In genomic region chr22:44913198-44913983, GRCh38 we compare ENCODE assay signal across 19 cellular contexts.
A peak's percentile ranks its signal among the peaks of the same experiment; 100 is the strongest.
DNase-seq lines count a peak whose midpoint lies in the region; ATAC-seq and TF ChIP-seq lines count a peak whose summit lies in the region.
"Had no signal": no experiment of that assay in that cellular context is flagged by ENCODE, and none has a peak within 500 bp of the region (broad histone marks: within the 10 kb centered on the region; RNA-seq: fewer than 3 reads in every experiment).

No MANE protein-coding gene starts in this region.

- no peaks in the 10 kb centered on the region for H3K4me1 Mint-ChIP-seq in CD14-positive monocyte
- no peaks in the 10 kb centered on the region for H3K4me1 Mint-ChIP-seq in HFFc6 (ENCODE audit: low read depth)
- H3K4me1 Mint-ChIP-seq in glutamatergic neuron (ENCODE audit: low read depth, unreplicated experiment) = no peaks in the 10 kb centered on the region
- no peaks in the 10 kb centered on the region for H3K4me1 Mint-ChIP-seq in activated T-cell treated with anti-CD3 and anti-CD28 coated beads, Interleukin-2, amount 50 U/mL, for 24 hours (ENCODE audit: low read depth)
- no peaks in the 10 kb centered on the region for H3K4me1 Mint-ChIP-seq in T-cell
- H3K4me1 Mint-ChIP-seq: CD4-positive, CD25-positive, alpha-beta regulatory T cell; GM23338 had no signal

- H3K36me3 Mint-ChIP-seq in CD14-positive monocyte = no peaks in the 10 kb centered on the region
- H3K36me3 Mint-ChIP-seq in HFFc6 (ENCODE audit: low read depth) = peaks cover 18% of the 10 kb centered on the region
- H3K36me3 Mint-ChIP-seq in glutamatergic neuron (ENCODE audit: unreplicated experiment) = peaks cover 31% of the 10 kb centered on the region
- H3K36me3 Mint-ChIP-seq in activated T-cell treated with anti-CD3 and anti-CD28 coated beads, Interleukin-2, amount 50 U/mL, for 24 hours (ENCODE audit: low read depth) = no peaks in the 10 kb centered on the region
- H3K36me3 Mint-ChIP-seq in T-cell = no peaks in the 10 kb centered on the region
- H3K36me3 Mint-ChIP-seq: CD4-positive, CD25-positive, alpha-beta regulatory T cell had no signal

- no peaks in the 10 kb centered on the region for H3K27me3 ChIP-seq in neuronal stem cell (ENCODE audit: control insufficient read depth in 3 of 3, insufficient read depth in 3 of 3, low read depth in 1 of 3, low read length in 3 of 3)

- CTCF ChIA-PET in T-cell (lab: Charles Lee) = no interaction called here

- H3K4me3 ChIP-seq in neuronal stem cell (ENCODE audit: low read length in 2 of 2) = no peak overlapping the region
- H3K4me3 ChIP-seq: A549, GM23338 had no signal

- no peak overlapping the region for H4K91ac ChIP-seq in neuronal stem cell (ENCODE audit: low read depth, low read length, poor library complexity)

- no peak overlapping the region for H3K14ac ChIP-seq in neuronal stem cell (ENCODE audit: low read length)

- no peak overlapping the region for H2BK12ac ChIP-seq in neuronal stem cell (ENCODE audit: low read length)

- H3K79me1 ChIP-seq in neuronal stem cell (ENCODE audit: low read depth, low read length) = peaks cover 14% of the 10 kb centered on the region

- H3K9me3 ChIP-seq in neuronal stem cell (replicated peaks in 1 of 2; ENCODE audit: control insufficient read depth in 2 of 2, insufficient read depth in 1 of 2, low read depth in 1 of 2, low read length in 2 of 2) = peaks cover 17 to 25% of the 10 kb centered on the region in 2 donors
- H3K9me3 ChIP-seq: A549 had no signal

- H2BK15ac ChIP-seq in neuronal stem cell (ENCODE audit: low read length) = no peak overlapping the region

- H3K23ac ChIP-seq in neuronal stem cell (ENCODE audit: low read depth, low read length, poor library complexity) = peak overlapping the region; percentile 8

- H2BK5ac ChIP-seq in neuronal stem cell (ENCODE audit: low read length) = no peak overlapping the region

- peaks cover 2 to 20% (median 12%) of the 10 kb centered on the region in 7 donors for H3K9me3 Mint-ChIP-seq in CD14-positive monocyte
- H3K9me3 Mint-ChIP-seq in HFFc6 = peaks cover 35% of the 10 kb centered on the region
- peaks cover 14% of the 10 kb centered on the region for H3K9me3 Mint-ChIP-seq in glutamatergic neuron (ENCODE audit: unreplicated experiment)
- H3K9me3 Mint-ChIP-seq in activated T-cell treated with anti-CD3 and anti-CD28 coated beads, Interleukin-2, amount 50 U/mL, for 24 hours = peaks cover 14% of the 10 kb centered on the region
- peaks cover 8 to 11% (median 8%) of the 10 kb centered on the region in 3 donors for H3K9me3 Mint-ChIP-seq in T-cell

- no peak overlapping the region for H4K8ac ChIP-seq in neuronal stem cell (ENCODE audit: low read depth, low read length)

- POLR2A ChIA-PET in T-cell (lab: Charles Lee) = no interaction called here

- H3K36me3 ChIP-seq in neuronal stem cell (replicated peaks in 1 of 2; ENCODE audit: control insufficient read depth in 2 of 2, insufficient read depth in 2 of 2, low read length in 2 of 2) = peaks cover 65 to 100% of the 10 kb centered on the region in 2 donors

- H3K27ac Mint-ChIP-seq in CD14-positive monocyte (no peak overlapping the region), HFFc6 (no peak overlapping the region), glutamatergic neuron (ENCODE audit: unreplicated experiment) (no peak overlapping the region), T-cell (no peak overlapping the region)
- H3K27ac Mint-ChIP-seq in activated T-cell treated with anti-CD3 and anti-CD28 coated beads, Interleukin-2, amount 50 U/mL, for 24 hours = no peak overlapping the region
- H3K27ac Mint-ChIP-seq: CD4-positive, CD25-positive, alpha-beta regulatory T cell; GM23338 had no signal

- intact Hi-C loops in CD14-positive monocyte (cut with micrococcal nuclease) = no loop called here

- no peak overlapping the region for H3K4me2 ChIP-seq in neuronal stem cell (ENCODE audit: insufficient read depth, low read length, poor library complexity, severe bottlenecking)
- H3K4me2 ChIP-seq: A549, GM23338 had no signal

- DNase-seq in CD14-positive monocyte (ENCODE audit: low spot score) = peak; percentile 22
- no peak for DNase-seq in HFFc6
- no peak for DNase-seq in glutamatergic neuron
- DNase-seq in neuronal stem cell (ENCODE audit: low spot score) = no peak
- no peak for DNase-seq in anterior cingulate cortex (lab: John Stamatoyannopoulos, UW)
- DNase-seq in activated T-cell treated with anti-CD3 and anti-CD28 coated beads, Interleukin-2, amount 50 U/mL, for 24 hours = no peak
- no peak for DNase-seq in T-cell
- DNase-seq: CD4-positive, CD25-positive, alpha-beta regulatory T cell; DMS79; Karpas-422; MM.1S; NCI-H1105; NCI-H1694 treated with DMSO at 0.1 percent for 48 hours; NCI-H774 had no signal

- no peaks in the 10 kb centered on the region for H3K4me1 ChIP-seq in neuronal stem cell (ENCODE audit: control insufficient read depth in 2 of 2, insufficient read depth in 1 of 2, low read depth in 1 of 2, low read length in 2 of 2)
- H3K4me1 ChIP-seq: A549 had no signal

- no peak overlapping the region for H3K18ac ChIP-seq in neuronal stem cell (ENCODE audit: low read length)

- peaks cover 0 to 7% (median 1%) of the 10 kb centered on the region in 3 donors for H3K27me3 Mint-ChIP-seq in CD14-positive monocyte (ENCODE audit: low read depth in 3 of 3)
- peaks cover 3% of the 10 kb centered on the region for H3K27me3 Mint-ChIP-seq in HFFc6 (ENCODE audit: insufficient read depth)
- peaks cover 9% of the 10 kb centered on the region for H3K27me3 Mint-ChIP-seq in glutamatergic neuron (ENCODE audit: unreplicated experiment)
- H3K27me3 Mint-ChIP-seq in activated T-cell treated with anti-CD3 and anti-CD28 coated beads, Interleukin-2, amount 50 U/mL, for 24 hours = peaks cover 11% of the 10 kb centered on the region
- H3K27me3 Mint-ChIP-seq in T-cell = peaks cover 6 to 7% of the 10 kb centered on the region in 2 donors
- H3K27me3 Mint-ChIP-seq: CD4-positive, CD25-positive, alpha-beta regulatory T cell had no signal

- H3K4ac ChIP-seq in neuronal stem cell (ENCODE audit: low read length) = no peak overlapping the region

- H3K27ac ChIP-seq in neuronal stem cell (replicated peaks; ENCODE audit: low read length) = no peak overlapping the region
- H3K27ac ChIP-seq: A549 had no signal

- no peak overlapping the region for H3K9ac ChIP-seq in neuronal stem cell (ENCODE audit: low read depth, low read length, poor library complexity)

- H2BK120ac ChIP-seq in neuronal stem cell (ENCODE audit: low read depth, low read length) = no peak overlapping the region

- WGBS in neuronal stem cell (ENCODE audit: extremely low coverage in 2 of 2, insufficient read length in 2 of 2, insufficient replicate concordance in 1 of 2), 2 donors = no CpG with 5 or more reads among the region's 24 CpGs

- H3K4me3 Mint-ChIP-seq in CD14-positive monocyte (no peak overlapping the region), HFFc6 (no peak overlapping the region), glutamatergic neuron (ENCODE audit: unreplicated experiment) (no peak overlapping the region), T-cell (no peak overlapping the region)
- H3K4me3 Mint-ChIP-seq in activated T-cell treated with anti-CD3 and anti-CD28 coated beads, Interleukin-2, amount 50 U/mL, for 24 hours = no peak overlapping the region
- H3K4me3 Mint-ChIP-seq: CD4-positive, CD25-positive, alpha-beta regulatory T cell; GM23338 had no signal

- no peak overlapping the region for H2AK5ac ChIP-seq in neuronal stem cell (ENCODE audit: low read depth, low read length)

- ATAC-seq in GM19023 (IDR thresholded peaks at IDR 0.05; ENCODE audit: unreplicated experiment) = no peak
- ATAC-seq in T-cell (replicated peaks in 1 of 4) = no peak
- ATAC-seq: A549, GM23338, Panc1, Right ventricle myocardium inferior had no signal

- no peak overlapping the region for H2AFZ ChIP-seq in neuronal stem cell (ENCODE audit: low read length)
- H2AFZ ChIP-seq: GM23338 had no signal

- no peak for TF ChIP-seq CTCF in CD14-positive monocyte (IDR thresholded peaks at IDR 0.05)
- TF ChIP-seq CTCF in HFFc6 (IDR thresholded peaks at IDR 0.05) = peak; percentile 39
- peak; percentile 11 for TF ChIP-seq CTCF in glutamatergic neuron (IDR thresholded peaks at IDR 0.05; ENCODE audit: partially characterized antibody, unreplicated experiment)
